ENCODE assay signal across 8 cellular contexts in the genomic region with DNA sequence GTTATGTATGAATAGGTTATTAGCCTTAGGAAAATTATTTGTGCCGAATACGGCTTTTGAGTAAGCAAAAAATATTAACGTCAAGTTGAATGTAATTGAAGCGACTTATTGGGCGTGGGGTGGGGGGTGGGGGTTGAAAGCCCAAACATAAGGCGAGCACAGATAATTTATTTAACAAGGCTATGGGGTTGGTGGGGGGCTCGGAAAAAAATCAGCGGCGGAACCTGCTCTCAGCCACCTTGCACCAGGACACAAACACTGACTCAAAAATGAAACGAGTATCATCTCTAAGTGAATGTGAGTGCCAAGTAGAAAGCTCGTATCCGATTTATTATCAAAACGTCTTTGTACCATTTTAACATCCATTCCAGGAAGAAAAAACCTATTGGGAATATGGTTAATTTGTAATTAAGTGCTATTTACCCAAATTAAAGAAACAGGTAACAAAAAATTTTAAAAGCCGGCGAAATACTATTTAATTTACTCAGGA. TPM values are rescaled to one million over a fixed set of nuclear protein-coding genes. Genes with fewer than 3 reads are reported as not detected.
DNase-seq lines count a peak whose midpoint lies in the region; ATAC-seq and TF ChIP-seq lines count a peak whose summit lies in the region.

No MANE protein-coding gene starts in this region.

- H3K4me3 ChIP-seq in HFF-Myc (replicated peaks; ENCODE audit: low read depth, low read length) (peak overlapping the region; percentile 83), thymus (ENCODE audit: low read length) (peak overlapping the region; percentile 70)

- 49% methylated on average over 15 of the region's 15 CpGs for WGBS in thymus

- no peaks in the 10 kb centered on the region for H3K36me3 ChIP-seq in thymus (ENCODE audit: control insufficient read depth, insufficient read depth)

- peak; percentile 0 for ATAC-seq in left lobe of liver

- peaks cover 3% of the 10 kb centered on the region for H3K4me1 ChIP-seq in thymus (ENCODE audit: control insufficient read depth, insufficient read depth, low read length)

- H3K27ac ChIP-seq in angular gyrus (ENCODE audit: low read depth, low read length), result peak overlapping the region; percentile 84
- H3K27ac ChIP-seq in thymus (ENCODE audit: low read depth), result no peak overlapping the region

- no peaks in the 10 kb centered on the region for H3K27me3 ChIP-seq in thymus (ENCODE audit: control insufficient read depth, insufficient read depth)

- no peak for TF ChIP-seq CTCF in HFF-Myc (IDR thresholded peaks at IDR 0.05; ENCODE audit: low read depth, low read length, missing control alignments)

- DNase-seq in AG20443 (ENCODE audit: low spot score), result peak; percentile 12
- no peak for DNase-seq in HFF-Myc (ENCODE audit: extremely low read depth, low read depth)
- DNase-seq in left lobe of liver (ENCODE audit: low spot score), result no peak
- no peak for DNase-seq in stimulated activated CD4-positive, alpha-beta T cell treated with anti-CD3 and anti-CD28 coated beads, Interleukin-4, amount 100 ng/mL, for 24 hours
- no peak for DNase-seq in NCI-H2029 (lab: John Stamatoyannopoulos, UW)
- no peak for DNase-seq in COLO668 (lab: John Stamatoyannopoulos, UW; ENCODE audit: unreplicated experiment)

- no peaks in the 10 kb centered on the region for H3K9me3 ChIP-seq in thymus (ENCODE audit: control insufficient read depth)

RNA-seq across cellular contexts. Expression of a gene that starts 0.9 kb away (rescaled TPM):
- total RNA-seq in left lobe of liver, result 34.6 TPM
- 12.5 TPM for polyA plus RNA-seq in thymus
